ENCODE assay signal across 15 cellular contexts in genomic region chr2:180360283-180360618, GRCh38.
DNase-seq lines count a peak whose midpoint lies in the region; ATAC-seq, FAIRE-seq and TF ChIP-seq lines count a peak whose summit lies in the region.
"Had no signal": no experiment of that assay in that cellular context is flagged by ENCODE, and none has a peak within 500 bp of the region (broad histone marks: within the 10 kb centered on the region; RNA-seq: fewer than 3 reads in every experiment).

No MANE protein-coding gene starts in this region.

- TF ChIP-seq RAD21 in GM12878 (IDR thresholded peaks at IDR 0.05; ENCODE audit: insufficient read depth, low read depth, low read length), result no peak

- H3K27ac Mint-ChIP-seq in activated T-helper 2 cell treated with anti-CD3 and anti-CD28 coated beads, Interferon-gamma antibody, Interleukin-2, Interleukin-4, amounts not matched to agents 10 μg/mL and 5 μg/mL and 100 μg/mL, durations not matched to agents 14 hours and 24 hours and 36 hours, result no peak overlapping the region
- H3K27ac Mint-ChIP-seq: activated CD4-positive, alpha-beta T cell treated with anti-CD3 and anti-CD28 coated beads, Interleukin-2, amount 10 ng/mL, durations not matched to agents 24 days and 14 days; activated naive CD4-positive, alpha-beta T cell treated with anti-CD3 and anti-CD28 coated beads, Interleukin-2, amount 50 U/mL, for 24 hours; CD4-positive, CD25-positive, alpha-beta regulatory T cell had no signal

- H3K9me3 ChIP-seq in GM12878 (replicated peaks; ENCODE audit: control insufficient read depth, insufficient read depth, low read length), result no peaks in the 10 kb centered on the region
- H3K9me3 ChIP-seq: neutrophil had no signal

- no peaks in the 10 kb centered on the region for H3K27me3 ChIP-seq in GM12878 (replicated peaks in 1 of 2; ENCODE audit: control insufficient read depth in 2 of 2, insufficient read depth in 2 of 2, low read length in 1 of 2)
- H3K27me3 ChIP-seq: neutrophil had no signal

- no peaks in the 10 kb centered on the region for H3K36me3 Mint-ChIP-seq in activated T-helper 2 cell treated with anti-CD3 and anti-CD28 coated beads, Interferon-gamma antibody, Interleukin-2, Interleukin-4, amounts not matched to agents 10 μg/mL and 5 μg/mL and 100 μg/mL, durations not matched to agents 14 hours and 24 hours and 36 hours (ENCODE audit: low read depth)
- H3K36me3 Mint-ChIP-seq: activated naive CD4-positive, alpha-beta T cell treated with anti-CD3 and anti-CD28 coated beads, Interleukin-2, amount 50 U/mL, for 24 hours; CD4-positive, CD25-positive, alpha-beta regulatory T cell had no signal

- CTCF ChIA-PET in GM12878 (lab: Yijun Ruan, JAX), result interaction anchor here (0.8 to 1.8 kb wide), 5 partner anchors 10 to 56 kb away, joined by 3 to 5 read pairs (median 3); no protein-coding TSS in a partner anchor

- H3K4me3 Mint-ChIP-seq in activated T-helper 2 cell treated with anti-CD3 and anti-CD28 coated beads, Interferon-gamma antibody, Interleukin-2, Interleukin-4, amounts not matched to agents 10 μg/mL and 5 μg/mL and 100 μg/mL, durations not matched to agents 14 hours and 24 hours and 36 hours (ENCODE audit: low read depth), result no peak overlapping the region
- H3K4me3 Mint-ChIP-seq: activated CD4-positive, alpha-beta T cell treated with anti-CD3 and anti-CD28 coated beads, Interleukin-2, amount 10 ng/mL, durations not matched to agents 24 days and 14 days; activated naive CD4-positive, alpha-beta T cell treated with anti-CD3 and anti-CD28 coated beads, Interleukin-2, amount 50 U/mL, for 24 hours; CD4-positive, CD25-positive, alpha-beta regulatory T cell had no signal

- FAIRE-seq in GM12878 (lab: Jason Lieb, UNC), result no peak

- no peak for DNase-seq in GM12878 (ENCODE audit: low read depth, low spot score)
- no peak for DNase-seq in effector CD4-positive, alpha-beta T cell
- no peak for DNase-seq in NCI-H1694 treated with DMSO at 0.1 percent for 48 hours (lab: John Stamatoyannopoulos, UW)
- no peak for DNase-seq in NCI-H774 (lab: John Stamatoyannopoulos, UW)
- no peak for DNase-seq in activated T-helper 2 cell treated with anti-CD3 and anti-CD28 coated beads, Interferon-gamma antibody, Interleukin-2, Interleukin-4, amounts not matched to agents 10 μg/mL and 5 μg/mL and 100 μg/mL, durations not matched to agents 14 hours and 24 hours and 36 hours (ENCODE audit: low spot score)
- DNase-seq: activated CD4-positive, alpha-beta T cell treated with anti-CD3 and anti-CD28 coated beads, Interleukin-2, amount 10 ng/mL, durations not matched to agents 24 days and 14 days; CD4-positive, CD25-positive, alpha-beta regulatory T cell; foreskin melanocyte; stimulated activated naive CD4-positive, alpha-beta T cell had no signal

- no peak overlapping the region for H3K4me3 ChIP-seq in GM12878
- H3K4me3 ChIP-seq: coronary artery had no signal

- TF ChIP-seq EP300 in GM12878 (IDR thresholded peaks at IDR 0.05; ENCODE audit: borderline replicate concordance in 1 of 2, control insufficient read depth in 1 of 2, low read depth in 2 of 2, low read length in 2 of 2), result no peak

- peaks cover 8% of the 10 kb centered on the region for H3K4me1 ChIP-seq in GM12878 (ENCODE audit: control insufficient read depth, insufficient read depth, low read length)

- intact Hi-C loops in GM12878 (cut with micrococcal nuclease; ENCODE audit: unreplicated experiment), result no loop called here
- intact Hi-C loops in activated T-helper 2 cell treated with anti-CD3 and anti-CD28 coated beads, Interferon-gamma antibody, Interleukin-2, Interleukin-4, amounts not matched to agents 10 μg/mL and 5 μg/mL and 100 μg/mL, durations not matched to agents 14 hours and 24 hours and 36 hours (cut with micrococcal nuclease), result no loop called here

- SMC1A ChIA-PET in GM12878 (lab: Charles Lee; ENCODE audit: uncharacterized antibody, unreplicated experiment), result interaction anchor here (0.8 to 1.1 kb wide), 7 partner anchors 8 to 117 kb away, joined by 3 to 4 read pairs (median 3); no protein-coding TSS in a partner anchor

- no peak for TF ChIP-seq POLR2A in GM12878 (IDR thresholded peaks at IDR 0.05; ENCODE audit: low read depth, low read length)

- 33% methylated on average over 2 of the region's 2 CpGs for WGBS in GM12878 (ENCODE audit: insufficient coverage, insufficient replicate concordance, low lambda C conversion rate, missing lambda C conversion rate)

- no peaks in the 10 kb centered on the region for H3K4me1 Mint-ChIP-seq in activated T-helper 2 cell treated with anti-CD3 and anti-CD28 coated beads, Interferon-gamma antibody, Interleukin-2, Interleukin-4, amounts not matched to agents 10 μg/mL and 5 μg/mL and 100 μg/mL, durations not matched to agents 14 hours and 24 hours and 36 hours (ENCODE audit: low read depth)
- H3K4me1 Mint-ChIP-seq: activated CD4-positive, alpha-beta T cell treated with anti-CD3 and anti-CD28 coated beads, Interleukin-2, amount 10 ng/mL, durations not matched to agents 24 days and 14 days; CD4-positive, CD25-positive, alpha-beta regulatory T cell had no signal

- H3K36me3 ChIP-seq in GM12878 (ENCODE audit: control insufficient read depth in 2 of 2, insufficient read depth in 2 of 2, low read length in 1 of 2), result no peaks in the 10 kb centered on the region
- H3K36me3 ChIP-seq: neutrophil had no signal

- in situ Hi-C loops in GM12878 (cut with MboI), result no loop called here

- no TSS peak for BruUV-seq in GM12878 (replicated peaks; lab: Mats Ljungman, UMichigan)

- H4K20me1 ChIP-seq in GM12878 (ENCODE audit: control insufficient read depth, insufficient read depth), result no peaks in the 10 kb centered on the region

- H3K4me2 ChIP-seq in GM12878 (ENCODE audit: control insufficient read depth, insufficient read depth), result peak overlapping the region; percentile 33; the same call in 1 of the 2 replicates

- H3K27me3 Mint-ChIP-seq in activated T-helper 2 cell treated with anti-CD3 and anti-CD28 coated beads, Interferon-gamma antibody, Interleukin-2, Interleukin-4, amounts not matched to agents 10 μg/mL and 5 μg/mL and 100 μg/mL, durations not matched to agents 14 hours and 24 hours and 36 hours (ENCODE audit: low read depth), result no peaks in the 10 kb centered on the region
- H3K27me3 Mint-ChIP-seq: activated CD4-positive, alpha-beta T cell treated with anti-CD3 and anti-CD28 coated beads, Interleukin-2, amount 10 ng/mL, durations not matched to agents 24 days and 14 days; activated naive CD4-positive, alpha-beta T cell treated with anti-CD3 and anti-CD28 coated beads, Interleukin-2, amount 50 U/mL, for 24 hours; CD4-positive, CD25-positive, alpha-beta regulatory T cell had no signal

- no peak overlapping the region for H3K9ac ChIP-seq in GM12878 (ENCODE audit: control insufficient read depth, insufficient read depth, low read length)

- POLR2A ChIA-PET in GM12878 (lab: Charles Lee), result interaction anchor here (0.8 kb wide), 2 partner anchors 26 to 48 kb away, joined by 3 read pairs; no protein-coding TSS in a partner anchor

- RAD21 ChIA-PET in GM12878 (lab: Charles Lee; ENCODE audit: unreplicated experiment), result interaction anchor here (0.6 to 1.0 kb wide), 3 partner anchors 12 to 84 kb away, joined by 3 to 4 read pairs (median 3); no protein-coding TSS in a partner anchor

- ATAC-seq in GM18519 (IDR thresholded peaks at IDR 0.05; ENCODE audit: low FRiP score, unreplicated experiment) (peak; percentile 27), GM21423 (IDR thresholded peaks at IDR 0.05; ENCODE audit: unreplicated experiment) (peak; percentile 44), HG03039 (IDR thresholded peaks at IDR 0.05; ENCODE audit: unreplicated experiment) (peak; percentile 34), GM12878 (peak; percentile 64)

- no peak overlapping the region; the same call in 1 of the 2 replicates for H3K27ac ChIP-seq in GM12878 (ENCODE audit: control insufficient read depth, insufficient read depth)
- H3K27ac ChIP-seq: coronary artery, neutrophil had no signal

- H3K9me3 Mint-ChIP-seq in activated T-helper 2 cell treated with anti-CD3 and anti-CD28 coated beads, Interferon-gamma antibody, Interleukin-2, Interleukin-4, amounts not matched to agents 10 μg/mL and 5 μg/mL and 100 μg/mL, durations not matched to agents 14 hours and 24 hours and 36 hours, result no peaks in the 10 kb centered on the region
- H3K9me3 Mint-ChIP-seq: activated CD4-positive, alpha-beta T cell treated with anti-CD3 and anti-CD28 coated beads, Interleukin-2, amount 10 ng/mL, durations not matched to agents 24 days and 14 days; activated naive CD4-positive, alpha-beta T cell treated with anti-CD3 and anti-CD28 coated beads, Interleukin-2, amount 50 U/mL, for 24 hours had no signal

- TF ChIP-seq CTCF in GM12878 (IDR thresholded peaks at IDR 0.05 in 2 of 3, conservative IDR thresholded peaks at IDR 0.05 in 1 of 3; ENCODE audit: control insufficient read depth in 2 of 3, extremely low read depth in 1 of 3, insufficient read depth in 1 of 3, low read depth in 3 of 3, low read length in 3 of 3), result no peak

- H3K79me2 ChIP-seq in GM12878 (ENCODE audit: control insufficient read depth, insufficient read depth, low read length), result no peaks in the 10 kb centered on the region

- H2AFZ ChIP-seq in GM12878 (ENCODE audit: control insufficient read depth, low read depth, low read length), result peak overlapping the region; percentile 19; the same call in 1 of the 2 replicates

TF ChIP-seq in GM12878, 131 proteins besides CTCF, POLR2A, EP300 and RAD21 (continues in another document):
- TF ChIP-seq ZNF622 (IDR thresholded peaks at IDR 0.05), result no peak
- no peak for TF ChIP-seq MEF2B (IDR thresholded peaks at IDR 0.05; ENCODE audit: partially characterized antibody, poor library complexity, severe bottlenecking)
- no peak for TF ChIP-seq WRNIP1 (IDR thresholded peaks at IDR 0.05; ENCODE audit: borderline replicate concordance, low read depth, low read length)
- no peak for TF ChIP-seq E4F1 (IDR thresholded peaks at IDR 0.05; ENCODE audit: borderline replicate concordance, partially characterized antibody)
- TF ChIP-seq BACH1 (IDR thresholded peaks at IDR 0.05; ENCODE audit: borderline replicate concordance), result no peak
- no peak for TF ChIP-seq BCL11A (IDR thresholded peaks at IDR 0.05; ENCODE audit: low read depth, low read length)
